In genomic region chr5:43484049-43484849, GRCh38 we compare ENCODE assay signal across 1 cellular context.
A peak's percentile ranks its signal among the peaks of the same experiment; 100 is the strongest.
TF ChIP-seq lines count a peak whose summit lies in the region.

No MANE protein-coding gene starts in this region.

TF ChIP-seq in HepG2, 621 proteins besides CTCF, POLR2A, EP300 and RAD21 (continued from another document and continues in another):
- TF ChIP-seq ZFP91 (CRISPR knock-in tag; IDR thresholded peaks at IDR 0.05; ENCODE audit: borderline replicate concordance) (peak; percentile 73; the same call in 1 of the 2 replicates), ZNF550 (CRISPR knock-in tag; IDR thresholded peaks at IDR 0.05; ENCODE audit: borderline replicate concordance) (no peak), TCF7L2 (IDR thresholded peaks at IDR 0.05; ENCODE audit: low read depth, low read length) (no peak), CCDC6 (CRISPR knock-in tag; IDR thresholded peaks at IDR 0.05) (no peak; the same call in 1 of the 2 replicates), ZNF7 (CRISPR knock-in tag; IDR thresholded peaks at IDR 0.05) (peak; percentile 76), ZBTB34 (CRISPR knock-in tag; IDR thresholded peaks at IDR 0.05) (peak; percentile 37; the same call in 1 of the 2 replicates), ATAD3A (CRISPR knock-in tag; IDR thresholded peaks at IDR 0.05) (no peak), IKZF5 (CRISPR knock-in tag; IDR thresholded peaks at IDR 0.05) (peak; percentile 63; the same call in 1 of the 2 replicates), HIVEP1 (CRISPR knock-in tag; IDR thresholded peaks at IDR 0.05) (peak; percentile 6; the same call in 1 of the 2 replicates), HNF1A (IDR thresholded peaks at IDR 0.05; ENCODE audit: low read depth) (no peak), HNF1A (CRISPR knock-in tag; IDR thresholded peaks at IDR 0.05; ENCODE audit: borderline replicate concordance) (peak; percentile 11; the same call in 1 of the 2 replicates), SALL1 (CRISPR knock-in tag; IDR thresholded peaks at IDR 0.05) (peak; percentile 4), SMARCE1 (IDR thresholded peaks at IDR 0.05; ENCODE audit: borderline replicate concordance) (no peak), SMAD3 (CRISPR knock-in tag; IDR thresholded peaks at IDR 0.05) (0 out of 2 replicates have a peak, but pooled peaks have one; percentile 9), ZNF318 (CRISPR knock-in tag; IDR thresholded peaks at IDR 0.05) (no peak), BORCS8-MEF2B (CRISPR knock-in tag; IDR thresholded peaks at IDR 0.05) (peak; percentile 52), ZNF468 (CRISPR knock-in tag; IDR thresholded peaks at IDR 0.05) (no peak), ZNF607 (CRISPR knock-in tag; IDR thresholded peaks at IDR 0.05; ENCODE audit: borderline replicate concordance) (peak; percentile 4), ZNF879 (CRISPR knock-in tag; IDR thresholded peaks at IDR 0.05) (0 out of 2 replicates have a peak, but pooled peaks have one; percentile 11), TAF1 (CRISPR knock-in tag; IDR thresholded peaks at IDR 0.05) (peak; percentile 20; the same call in 1 of the 2 replicates), ZBTB39 (CRISPR knock-in tag; IDR thresholded peaks at IDR 0.05) (0 out of 2 replicates have a peak, but pooled peaks have one; percentile 22), THAP9 (CRISPR knock-in tag; IDR thresholded peaks at IDR 0.05; ENCODE audit: borderline replicate concordance) (peak; percentile 64; the same call in 1 of the 2 replicates), MAX (IDR thresholded peaks at IDR 0.05) (peak; percentile 29; the same call in 1 of the 2 replicates), DZIP1 (CRISPR knock-in tag; IDR thresholded peaks at IDR 0.05) (0 out of 2 replicates have a peak, but pooled peaks have one; percentile 24), LCORL (IDR thresholded peaks at IDR 0.05) (no peak), LCORL (CRISPR knock-in tag; IDR thresholded peaks at IDR 0.05) (peak; percentile 53; the same call in 1 of the 2 replicates), YY1 (IDR thresholded peaks at IDR 0.05; ENCODE audit: insufficient read depth, insufficient replicate concordance, low read depth, low read length) (peak; percentile 9)
